18 cellular contexts compared by ENCODE assay signal in genomic region chr1:227919916-227920315, GRCh38. TPM values are rescaled to one million over a fixed set of nuclear protein-coding genes. Genes with fewer than 3 reads are reported as not detected.
A peak's percentile ranks its signal among the peaks of the same experiment; 100 is the strongest.
DNase-seq lines count a peak whose midpoint lies in the region; ATAC-seq, FAIRE-seq and TF ChIP-seq lines count a peak whose summit lies in the region.
"Had no signal": no experiment of that assay in that cellular context is flagged by ENCODE, and none has a peak within 500 bp of the region (broad histone marks: within the 10 kb centered on the region; RNA-seq: fewer than 3 reads in every experiment).

No MANE protein-coding gene starts in this region.

- H3K27me3 Mint-ChIP-seq in endothelial cell (ENCODE audit: unreplicated experiment) = peaks cover 12% of the 10 kb centered on the region
- H3K27me3 Mint-ChIP-seq in neural crest cell (ENCODE audit: low read depth) = no peaks in the 10 kb centered on the region
- H3K27me3 Mint-ChIP-seq: central memory CD8-positive, alpha-beta T cell; stimulated activated naive CD8-positive, alpha-beta T cell treated with anti-CD3 and anti-CD28 coated beads, Interleukin-15, amount 100 ng/mL, for 72 hours had no signal

- no peak for TF ChIP-seq POLR2A in GM12892 (IDR thresholded peaks at IDR 0.05; ENCODE audit: low read depth, low read length)

- no peak for ATAC-seq in HG03039 (IDR thresholded peaks at IDR 0.05; ENCODE audit: unreplicated experiment)
- ATAC-seq: activated T-cell treated with anti-CD3 and anti-CD28 coated beads, Interleukin-2, amount 50 U/mL, for 4 hours; gastroesophageal sphincter; pancreas; stimulated activated naive CD8-positive, alpha-beta T cell treated with anti-CD3 and anti-CD28 coated beads, Interleukin-15, amount 100 ng/mL, for 72 hours had no signal

- DNase-seq in DMS 273 (lab: John Stamatoyannopoulos, UW; ENCODE audit: unreplicated experiment) = peak; percentile 92
- DNase-seq in NCI-H524 (lab: John Stamatoyannopoulos, UW) = peak; percentile 73 to 92
- no peak for DNase-seq in endothelial cell (ENCODE audit: low spot score)
- no peak for DNase-seq in neural crest cell (ENCODE audit: low read depth, low spot score)
- no peak for DNase-seq in HTR-8/SVneo (ENCODE audit: insufficient read length, low spot score)
- no peak for DNase-seq in GM12892 (ENCODE audit: insufficient read length)
- no peak for DNase-seq in HPDE6-E6E7 (ENCODE audit: extremely low spot score)
- DNase-seq: activated T-cell treated with anti-CD3 and anti-CD28 coated beads, Interleukin-2, amount 50 U/mL, for 4 hours; COR-L47; HFFc6; NCI-H1048; stimulated activated naive CD8-positive, alpha-beta T cell treated with anti-CD3 and anti-CD28 coated beads, Interleukin-15, amount 100 ng/mL, for 72 hours; T-helper 9 cell had no signal

- no peaks in the 10 kb centered on the region for H3K9me3 Mint-ChIP-seq in endothelial cell (ENCODE audit: unreplicated experiment)
- H3K9me3 Mint-ChIP-seq in neural crest cell = no peaks in the 10 kb centered on the region
- H3K9me3 Mint-ChIP-seq: activated T-cell treated with anti-CD3 and anti-CD28 coated beads, Interleukin-2, amount 50 U/mL, for 4 hours; central memory CD8-positive, alpha-beta T cell; HFFc6; IgD-negative memory B cell; stimulated activated naive CD8-positive, alpha-beta T cell treated with anti-CD3 and anti-CD28 coated beads, Interleukin-15, amount 100 ng/mL, for 72 hours had no signal

- no peak for TF ChIP-seq CTCF in endothelial cell (IDR thresholded peaks at IDR 0.05; ENCODE audit: unreplicated experiment)
- TF ChIP-seq CTCF in neural crest cell (conservative IDR thresholded peaks at IDR 0.05) = no peak

- no peak for FAIRE-seq in HTR-8/SVneo (lab: Jason Lieb, UNC)
- no peak for FAIRE-seq in GM12892 (lab: Jason Lieb, UNC)
- FAIRE-seq: pancreas had no signal

- H3K4me3 Mint-ChIP-seq in endothelial cell (ENCODE audit: unreplicated experiment) = no peak overlapping the region
- peak overlapping the region; percentile 3 for H3K4me3 Mint-ChIP-seq in neural crest cell
- H3K4me3 Mint-ChIP-seq: activated T-cell treated with anti-CD3 and anti-CD28 coated beads, Interleukin-2, amount 50 U/mL, for 4 hours; central memory CD8-positive, alpha-beta T cell; HFFc6; IgD-negative memory B cell; stimulated activated naive CD8-positive, alpha-beta T cell treated with anti-CD3 and anti-CD28 coated beads, Interleukin-15, amount 100 ng/mL, for 72 hours had no signal

- peaks cover 10% of the 10 kb centered on the region for H3K4me1 Mint-ChIP-seq in endothelial cell (ENCODE audit: unreplicated experiment)
- H3K4me1 Mint-ChIP-seq in neural crest cell = peaks cover 35% of the 10 kb centered on the region
- H3K4me1 Mint-ChIP-seq: central memory CD8-positive, alpha-beta T cell; IgD-negative memory B cell had no signal

- peaks cover 3% of the 10 kb centered on the region for H3K36me3 Mint-ChIP-seq in endothelial cell (ENCODE audit: low read depth, unreplicated experiment)
- H3K36me3 Mint-ChIP-seq in neural crest cell (ENCODE audit: low read depth) = no peaks in the 10 kb centered on the region
- H3K36me3 Mint-ChIP-seq: IgD-negative memory B cell had no signal

- peak overlapping the region; percentile 8 for H3K27ac Mint-ChIP-seq in endothelial cell (ENCODE audit: unreplicated experiment)
- H3K27ac Mint-ChIP-seq in neural crest cell (ENCODE audit: unreplicated experiment) = peak overlapping the region; percentile 16
- H3K27ac Mint-ChIP-seq: HFFc6; IgD-negative memory B cell; stimulated activated naive CD8-positive, alpha-beta T cell treated with anti-CD3 and anti-CD28 coated beads, Interleukin-15, amount 100 ng/mL, for 72 hours had no signal

RNA-seq across cellular contexts. Expression of gene WNT9A, which starts 27.8 kb away (rescaled TPM):
- total RNA-seq in endothelial cell (ENCODE audit: unreplicated experiment) (1.0 TPM), neural crest cell (0.48 and 0.54 TPM in 2 replicates)
- not detected for polyA plus RNA-seq in GM12892 (2012; ENCODE audit: missing spikeins)
- polyA plus RNA-seq: IgD-negative memory B cell had no signal

Comparison
In these comparisons a context has a peak if more than half of its experiments do, and no peak if none do; other contexts are left out.
1. DNase-seq: peak in DMS 273 (single experiment) and NCI-H524 (2 of 2); none in endothelial cell (single experiment), neural crest cell (single experiment), HTR-8/SVneo (single experiment), GM12892 (single experiment) and HPDE6-E6E7 (single experiment).